In the genomic region with DNA sequence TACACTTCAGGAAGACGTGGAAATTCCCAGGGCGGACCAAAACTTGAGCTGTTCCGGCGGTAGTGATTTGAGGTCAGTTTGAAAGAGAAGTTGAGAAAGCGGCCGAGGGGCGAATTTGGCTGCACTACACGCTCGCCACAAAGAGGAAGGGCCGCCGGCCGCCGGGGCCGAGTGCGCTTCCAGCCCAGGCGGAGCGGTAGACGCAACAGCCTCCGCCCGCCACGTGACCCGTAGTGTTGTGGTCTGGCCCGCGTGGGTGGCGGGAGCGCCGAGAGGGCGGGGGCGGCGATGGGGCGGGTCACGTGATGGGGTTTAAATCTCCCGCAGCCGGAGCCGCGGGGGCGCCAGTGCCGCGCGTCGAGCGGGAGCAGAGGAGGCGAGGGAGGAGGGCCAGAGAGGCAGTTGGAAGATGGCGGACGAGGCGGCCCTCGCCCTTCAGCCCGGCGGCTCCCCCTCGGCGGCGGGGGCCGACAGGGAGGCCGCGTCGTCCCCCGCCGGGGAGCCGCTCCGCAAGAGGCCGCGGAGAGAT, we compare ENCODE assay signal across 1 cellular context.
TF ChIP-seq lines count a peak whose summit lies in the region.

A gene (plus strand): TSS at position 344 of the 529 bp plus-strand sequence. CDS start 66 bp downstream, at position 410.

TF ChIP-seq in HepG2, 621 proteins besides CTCF, POLR2A, EP300 and RAD21 (continued from another document and continues in another):
- TF ChIP-seq, protein P1, sequence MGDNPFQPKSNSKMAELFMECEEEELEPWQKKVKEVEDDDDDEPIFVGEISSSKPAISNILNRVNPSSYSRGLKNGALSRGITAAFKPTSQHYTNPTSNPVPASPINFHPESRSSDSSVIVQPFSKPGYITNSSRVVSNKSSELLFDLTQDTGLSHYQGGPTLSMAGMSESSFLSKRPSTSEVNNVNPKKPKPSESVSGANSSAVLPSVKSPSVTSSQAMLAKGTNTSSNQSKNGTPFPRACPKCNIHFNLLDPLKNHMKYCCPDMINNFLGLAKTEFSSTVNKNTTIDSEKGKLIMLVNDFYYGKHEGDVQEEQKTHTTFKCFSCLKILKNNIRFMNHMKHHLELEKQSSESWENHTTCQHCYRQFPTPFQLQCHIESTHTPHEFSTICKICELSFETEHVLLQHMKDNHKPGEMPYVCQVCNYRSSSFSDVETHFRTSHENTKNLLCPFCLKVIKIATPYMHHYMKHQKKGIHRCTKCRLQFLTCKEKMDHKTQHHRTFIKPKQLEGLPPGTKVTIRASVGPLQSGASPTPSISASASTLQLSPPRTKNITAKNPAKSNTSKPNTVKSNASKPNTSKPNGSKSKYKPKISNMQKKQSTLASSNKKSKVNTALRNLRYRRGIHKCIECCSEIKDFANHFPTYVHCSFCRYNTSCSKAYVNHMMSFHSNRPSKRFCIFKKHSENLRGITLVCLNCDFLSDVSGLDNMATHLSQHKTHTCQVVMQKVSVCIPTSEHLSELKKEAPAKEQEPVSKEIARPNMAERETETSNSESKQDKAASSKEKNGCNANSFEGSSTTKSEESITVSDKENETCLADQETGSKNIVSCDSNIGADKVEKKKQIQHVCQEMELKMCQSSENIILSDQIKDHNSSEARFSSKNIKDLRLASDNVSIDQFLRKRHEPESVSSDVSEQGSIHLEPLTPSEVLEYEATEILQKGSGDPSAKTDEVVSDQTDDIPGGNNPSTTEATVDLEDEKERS (CRISPR knock-in tag; IDR thresholded peaks at IDR 0.05) = 0 out of 2 replicates have a peak, but pooled peaks have one; percentile 31
- TF ChIP-seq ZNF136 (CRISPR knock-in tag; IDR thresholded peaks at IDR 0.05; ENCODE audit: low read depth) = peak; percentile 86
- peak; percentile 92 for TF ChIP-seq KLF6 (CRISPR knock-in tag; IDR thresholded peaks at IDR 0.05)
- no peak for TF ChIP-seq PRMT3 (CRISPR knock-in tag; IDR thresholded peaks at IDR 0.05; ENCODE audit: borderline replicate concordance, low read depth)
- peak; percentile 94 for TF ChIP-seq ZNF792 (CRISPR knock-in tag; IDR thresholded peaks at IDR 0.05)
- no peak for TF ChIP-seq RBAK (CRISPR knock-in tag; IDR thresholded peaks at IDR 0.05)
- no peak for TF ChIP-seq ZNF3 (CRISPR knock-in tag; IDR thresholded peaks at IDR 0.05)
- TF ChIP-seq ELF4 (CRISPR knock-in tag; IDR thresholded peaks at IDR 0.05; ENCODE audit: borderline replicate concordance) = no peak
- TF ChIP-seq, protein P2, sequence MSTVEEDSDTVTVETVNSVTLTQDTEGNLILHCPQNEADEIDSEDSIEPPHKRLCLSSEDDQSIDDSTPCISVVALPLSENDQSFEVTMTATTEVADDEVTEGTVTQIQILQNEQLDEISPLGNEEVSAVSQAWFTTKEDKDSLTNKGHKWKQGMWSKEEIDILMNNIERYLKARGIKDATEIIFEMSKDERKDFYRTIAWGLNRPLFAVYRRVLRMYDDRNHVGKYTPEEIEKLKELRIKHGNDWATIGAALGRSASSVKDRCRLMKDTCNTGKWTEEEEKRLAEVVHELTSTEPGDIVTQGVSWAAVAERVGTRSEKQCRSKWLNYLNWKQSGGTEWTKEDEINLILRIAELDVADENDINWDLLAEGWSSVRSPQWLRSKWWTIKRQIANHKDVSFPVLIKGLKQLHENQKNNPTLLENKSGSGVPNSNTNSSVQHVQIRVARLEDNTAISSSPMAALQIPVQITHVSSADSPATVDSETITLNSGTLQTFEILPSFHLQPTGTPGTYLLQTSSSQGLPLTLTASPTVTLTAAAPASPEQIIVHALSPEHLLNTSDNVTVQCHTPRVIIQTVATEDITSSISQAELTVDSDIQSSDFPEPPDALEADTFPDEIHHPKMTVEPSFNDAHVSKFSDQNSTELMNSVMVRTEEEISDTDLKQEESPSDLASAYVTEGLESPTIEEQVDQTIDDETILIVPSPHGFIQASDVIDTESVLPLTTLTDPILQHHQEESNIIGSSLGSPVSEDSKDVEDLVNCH (CRISPR knock-in tag; IDR thresholded peaks at IDR 0.05) = no peak
- TF ChIP-seq SIX4 (CRISPR knock-in tag; IDR thresholded peaks at IDR 0.05) = peak; percentile 14; the same call in 1 of the 2 replicates
- TF ChIP-seq KDM5A (IDR thresholded peaks at IDR 0.05; ENCODE audit: borderline replicate concordance, low read length) = no peak
- no peak for TF ChIP-seq ATF1 (CRISPR knock-in tag; IDR thresholded peaks at IDR 0.05)
- TF ChIP-seq, protein P3, sequence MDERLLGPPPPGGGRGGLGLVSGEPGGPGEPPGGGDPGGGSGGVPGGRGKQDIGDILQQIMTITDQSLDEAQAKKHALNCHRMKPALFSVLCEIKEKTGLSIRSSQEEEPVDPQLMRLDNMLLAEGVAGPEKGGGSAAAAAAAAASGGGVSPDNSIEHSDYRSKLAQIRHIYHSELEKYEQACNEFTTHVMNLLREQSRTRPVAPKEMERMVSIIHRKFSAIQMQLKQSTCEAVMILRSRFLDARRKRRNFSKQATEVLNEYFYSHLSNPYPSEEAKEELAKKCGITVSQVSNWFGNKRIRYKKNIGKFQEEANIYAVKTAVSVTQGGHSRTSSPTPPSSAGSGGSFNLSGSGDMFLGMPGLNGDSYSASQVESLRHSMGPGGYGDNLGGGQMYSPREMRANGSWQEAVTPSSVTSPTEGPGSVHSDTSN (CRISPR knock-in tag; IDR thresholded peaks at IDR 0.05) = no peak
- TF ChIP-seq FOSL2 (CRISPR knock-in tag; IDR thresholded peaks at IDR 0.05) = peak; percentile 64
- peak; percentile 67 for TF ChIP-seq ZFX (CRISPR knock-in tag; IDR thresholded peaks at IDR 0.05; ENCODE audit: low read depth)
- TF ChIP-seq ZNF33A (CRISPR knock-in tag; IDR thresholded peaks at IDR 0.05; ENCODE audit: borderline replicate concordance) = peak; percentile 64; the same call in 1 of the 2 replicates
- 0 out of 2 replicates have a peak, but pooled peaks have one; percentile 82 for TF ChIP-seq ZNF607 (CRISPR knock-in tag; IDR thresholded peaks at IDR 0.05; ENCODE audit: borderline replicate concordance)
- TF ChIP-seq ZFP36L1 (CRISPR knock-in tag; IDR thresholded peaks at IDR 0.05) = peak; percentile 96
- peak; percentile 79 for TF ChIP-seq GABPB1 (CRISPR knock-in tag; IDR thresholded peaks at IDR 0.05)
- TF ChIP-seq ARNT2 (CRISPR knock-in tag; IDR thresholded peaks at IDR 0.05; ENCODE audit: low read depth) = peak; percentile 88
- no peak for TF ChIP-seq ZNF839 (CRISPR knock-in tag; IDR thresholded peaks at IDR 0.05; ENCODE audit: borderline replicate concordance)
- peak; percentile 78 for TF ChIP-seq MED8 (CRISPR knock-in tag; IDR thresholded peaks at IDR 0.05; ENCODE audit: insufficient replicate concordance)
- 0 out of 2 replicates have a peak, but pooled peaks have one; percentile 33 for TF ChIP-seq ZNF567 (CRISPR knock-in tag; IDR thresholded peaks at IDR 0.05; ENCODE audit: borderline replicate concordance)
- TF ChIP-seq ZNF10 (CRISPR knock-in tag; IDR thresholded peaks at IDR 0.05; ENCODE audit: borderline replicate concordance, low read depth) = no peak
- no peak for TF ChIP-seq ZNF24 (IDR thresholded peaks at IDR 0.05)
- TF ChIP-seq ZNF326 (CRISPR knock-in tag; IDR thresholded peaks at IDR 0.05; ENCODE audit: borderline replicate concordance) = no peak
- TF ChIP-seq PAF1 (CRISPR knock-in tag; IDR thresholded peaks at IDR 0.05) = no peak
- TF ChIP-seq, protein P4, sequence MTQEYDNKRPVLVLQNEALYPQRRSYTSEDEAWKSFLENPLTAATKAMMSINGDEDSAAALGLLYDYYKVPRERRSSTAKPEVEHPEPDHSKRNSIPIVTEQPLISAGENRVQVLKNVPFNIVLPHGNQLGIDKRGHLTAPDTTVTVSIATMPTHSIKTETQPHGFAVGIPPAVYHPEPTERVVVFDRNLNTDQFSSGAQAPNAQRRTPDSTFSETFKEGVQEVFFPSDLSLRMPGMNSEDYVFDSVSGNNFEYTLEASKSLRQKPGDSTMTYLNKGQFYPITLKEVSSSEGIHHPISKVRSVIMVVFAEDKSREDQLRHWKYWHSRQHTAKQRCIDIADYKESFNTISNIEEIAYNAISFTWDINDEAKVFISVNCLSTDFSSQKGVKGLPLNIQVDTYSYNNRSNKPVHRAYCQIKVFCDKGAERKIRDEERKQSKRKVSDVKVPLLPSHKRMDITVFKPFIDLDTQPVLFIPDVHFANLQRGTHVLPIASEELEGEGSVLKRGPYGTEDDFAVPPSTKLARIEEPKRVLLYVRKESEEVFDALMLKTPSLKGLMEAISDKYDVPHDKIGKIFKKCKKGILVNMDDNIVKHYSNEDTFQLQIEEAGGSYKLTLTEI (CRISPR knock-in tag; conservative IDR thresholded peaks at IDR 0.05) = no peak
- TF ChIP-seq CBX5 (CRISPR knock-in tag; IDR thresholded peaks at IDR 0.05; ENCODE audit: borderline replicate concordance) = peak; percentile 92; the same call in 1 of the 2 replicates
- 0 out of 2 replicates have a peak, but pooled peaks have one; percentile 26 for TF ChIP-seq ZNF256 (CRISPR knock-in tag; conservative IDR thresholded peaks at IDR 0.05)
- TF ChIP-seq ZNF781 (CRISPR knock-in tag; IDR thresholded peaks at IDR 0.05; ENCODE audit: borderline replicate concordance, not compliant biosample characterization) = peak; percentile 39
- TF ChIP-seq, protein P5, sequence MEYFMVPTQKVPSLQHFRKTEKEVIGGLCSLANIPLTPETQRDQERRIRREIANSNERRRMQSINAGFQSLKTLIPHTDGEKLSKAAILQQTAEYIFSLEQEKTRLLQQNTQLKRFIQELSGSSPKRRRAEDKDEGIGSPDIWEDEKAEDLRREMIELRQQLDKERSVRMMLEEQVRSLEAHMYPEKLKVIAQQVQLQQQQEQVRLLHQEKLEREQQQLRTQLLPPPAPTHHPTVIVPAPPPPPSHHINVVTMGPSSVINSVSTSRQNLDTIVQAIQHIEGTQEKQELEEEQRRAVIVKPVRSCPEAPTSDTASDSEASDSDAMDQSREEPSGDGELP (IDR thresholded peaks at IDR 0.05; ENCODE audit: borderline replicate concordance, low read depth) = peak; percentile 27; the same call in 1 of the 2 replicates
- TF ChIP-seq ERF (CRISPR knock-in tag; IDR thresholded peaks at IDR 0.05) = peak; percentile 88
- TF ChIP-seq ZNF816 (CRISPR knock-in tag; IDR thresholded peaks at IDR 0.05; ENCODE audit: borderline replicate concordance) = peak; percentile 88; the same call in 1 of the 2 replicates
- peak; percentile 84; the same call in 2 of the 3 replicates for TF ChIP-seq MXI1 (IDR thresholded peaks at IDR 0.05; ENCODE audit: borderline replicate concordance, low read depth, low read length)
- no peak for TF ChIP-seq ZNF83 (CRISPR knock-in tag; IDR thresholded peaks at IDR 0.05; ENCODE audit: borderline replicate concordance)
- TF ChIP-seq, protein P6, sequence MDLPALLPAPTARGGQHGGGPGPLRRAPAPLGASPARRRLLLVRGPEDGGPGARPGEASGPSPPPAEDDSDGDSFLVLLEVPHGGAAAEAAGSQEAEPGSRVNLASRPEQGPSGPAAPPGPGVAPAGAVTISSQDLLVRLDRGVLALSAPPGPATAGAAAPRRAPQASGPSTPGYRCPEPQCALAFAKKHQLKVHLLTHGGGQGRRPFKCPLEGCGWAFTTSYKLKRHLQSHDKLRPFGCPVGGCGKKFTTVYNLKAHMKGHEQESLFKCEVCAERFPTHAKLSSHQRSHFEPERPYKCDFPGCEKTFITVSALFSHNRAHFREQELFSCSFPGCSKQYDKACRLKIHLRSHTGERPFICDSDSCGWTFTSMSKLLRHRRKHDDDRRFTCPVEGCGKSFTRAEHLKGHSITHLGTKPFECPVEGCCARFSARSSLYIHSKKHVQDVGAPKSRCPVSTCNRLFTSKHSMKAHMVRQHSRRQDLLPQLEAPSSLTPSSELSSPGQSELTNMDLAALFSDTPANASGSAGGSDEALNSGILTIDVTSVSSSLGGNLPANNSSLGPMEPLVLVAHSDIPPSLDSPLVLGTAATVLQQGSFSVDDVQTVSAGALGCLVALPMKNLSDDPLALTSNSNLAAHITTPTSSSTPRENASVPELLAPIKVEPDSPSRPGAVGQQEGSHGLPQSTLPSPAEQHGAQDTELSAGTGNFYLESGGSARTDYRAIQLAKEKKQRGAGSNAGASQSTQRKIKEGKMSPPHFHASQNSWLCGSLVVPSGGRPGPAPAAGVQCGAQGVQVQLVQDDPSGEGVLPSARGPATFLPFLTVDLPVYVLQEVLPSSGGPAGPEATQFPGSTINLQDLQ (CRISPR knock-in tag; IDR thresholded peaks at IDR 0.05) = no peak
- 0 out of 2 replicates have a peak, but pooled peaks have one; percentile 36 for TF ChIP-seq ZNF563 (CRISPR knock-in tag; IDR thresholded peaks at IDR 0.05)
- TF ChIP-seq NKX3-1 (CRISPR knock-in tag; IDR thresholded peaks at IDR 0.05) = peak; percentile 62; the same call in 1 of the 2 replicates
- TF ChIP-seq, protein P7, sequence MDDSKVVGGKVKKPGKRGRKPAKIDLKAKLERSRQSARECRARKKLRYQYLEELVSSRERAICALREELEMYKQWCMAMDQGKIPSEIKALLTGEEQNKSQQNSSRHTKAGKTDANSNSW (CRISPR knock-in tag; IDR thresholded peaks at IDR 0.05; ENCODE audit: borderline replicate concordance) = peak; percentile 80; the same call in 1 of the 2 replicates
- TF ChIP-seq, protein P8, sequence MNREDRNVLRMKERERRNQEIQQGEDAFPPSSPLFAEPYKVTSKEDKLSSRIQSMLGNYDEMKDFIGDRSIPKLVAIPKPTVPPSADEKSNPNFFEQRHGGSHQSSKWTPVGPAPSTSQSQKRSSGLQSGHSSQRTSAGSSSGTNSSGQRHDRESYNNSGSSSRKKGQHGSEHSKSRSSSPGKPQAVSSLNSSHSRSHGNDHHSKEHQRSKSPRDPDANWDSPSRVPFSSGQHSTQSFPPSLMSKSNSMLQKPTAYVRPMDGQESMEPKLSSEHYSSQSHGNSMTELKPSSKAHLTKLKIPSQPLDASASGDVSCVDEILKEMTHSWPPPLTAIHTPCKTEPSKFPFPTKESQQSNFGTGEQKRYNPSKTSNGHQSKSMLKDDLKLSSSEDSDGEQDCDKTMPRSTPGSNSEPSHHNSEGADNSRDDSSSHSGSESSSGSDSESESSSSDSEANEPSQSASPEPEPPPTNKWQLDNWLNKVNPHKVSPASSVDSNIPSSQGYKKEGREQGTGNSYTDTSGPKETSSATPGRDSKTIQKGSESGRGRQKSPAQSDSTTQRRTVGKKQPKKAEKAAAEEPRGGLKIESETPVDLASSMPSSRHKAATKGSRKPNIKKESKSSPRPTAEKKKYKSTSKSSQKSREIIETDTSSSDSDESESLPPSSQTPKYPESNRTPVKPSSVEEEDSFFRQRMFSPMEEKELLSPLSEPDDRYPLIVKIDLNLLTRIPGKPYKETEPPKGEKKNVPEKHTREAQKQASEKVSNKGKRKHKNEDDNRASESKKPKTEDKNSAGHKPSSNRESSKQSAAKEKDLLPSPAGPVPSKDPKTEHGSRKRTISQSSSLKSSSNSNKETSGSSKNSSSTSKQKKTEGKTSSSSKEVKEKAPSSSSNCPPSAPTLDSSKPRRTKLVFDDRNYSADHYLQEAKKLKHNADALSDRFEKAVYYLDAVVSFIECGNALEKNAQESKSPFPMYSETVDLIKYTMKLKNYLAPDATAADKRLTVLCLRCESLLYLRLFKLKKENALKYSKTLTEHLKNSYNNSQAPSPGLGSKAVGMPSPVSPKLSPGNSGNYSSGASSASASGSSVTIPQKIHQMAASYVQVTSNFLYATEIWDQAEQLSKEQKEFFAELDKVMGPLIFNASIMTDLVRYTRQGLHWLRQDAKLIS (CRISPR knock-in tag; IDR thresholded peaks at IDR 0.05) = no peak
- TF ChIP-seq GZF1 (CRISPR knock-in tag; IDR thresholded peaks at IDR 0.05) = peak; percentile 90
- no peak for TF ChIP-seq ZNF629 (CRISPR knock-in tag; conservative IDR thresholded peaks at IDR 0.05)
- no peak for TF ChIP-seq ZNF775 (CRISPR knock-in tag; IDR thresholded peaks at IDR 0.05; ENCODE audit: borderline replicate concordance)
- TF ChIP-seq, protein P9, sequence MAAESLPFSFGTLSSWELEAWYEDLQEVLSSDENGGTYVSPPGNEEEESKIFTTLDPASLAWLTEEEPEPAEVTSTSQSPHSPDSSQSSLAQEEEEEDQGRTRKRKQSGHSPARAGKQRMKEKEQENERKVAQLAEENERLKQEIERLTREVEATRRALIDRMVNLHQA (CRISPR knock-in tag; IDR thresholded peaks at IDR 0.05) = no peak
- TF ChIP-seq SMARCE1 (IDR thresholded peaks at IDR 0.05; ENCODE audit: borderline replicate concordance) = no peak
